11 cellular contexts compared by ENCODE assay signal in genomic region chr21:44815852-44816628, GRCh38. TPM values are rescaled to one million over a fixed set of nuclear protein-coding genes. Genes with fewer than 3 reads are reported as not detected.
DNase-seq lines count a peak whose midpoint lies in the region; ATAC-seq and TF ChIP-seq lines count a peak whose summit lies in the region.
"Had no signal": no experiment of that assay in that cellular context is flagged by ENCODE, and none has a peak within 500 bp of the region (broad histone marks: within the 10 kb centered on the region; RNA-seq: fewer than 3 reads in every experiment).

No MANE protein-coding gene starts in this region.

- POLR2A ChIA-PET in activated CD4-positive, alpha-beta T cell treated with anti-CD3 and anti-CD28 coated beads, Interleukin-2, amount 10 ng/mL, durations not matched to agents 7 days and 5 days (lab: Charles Lee), result no interaction called here
- POLR2A ChIA-PET in Panc1 (lab: Charles Lee), result no interaction called here

- H3K36me3 ChIP-seq in Panc1 (ENCODE audit: control insufficient read depth, insufficient read depth, low read length), result no peaks in the 10 kb centered on the region
- no peaks in the 10 kb centered on the region for H3K36me3 ChIP-seq in effector memory CD4-positive, alpha-beta T cell (ENCODE audit: control insufficient read depth, insufficient read depth, low read length)

- no peaks in the 10 kb centered on the region; the same call in 1 of the 2 replicates for H3K4me1 ChIP-seq in Panc1 (ENCODE audit: control insufficient read depth, insufficient read depth, low read length)
- peaks cover 14% of the 10 kb centered on the region for H3K4me1 ChIP-seq in effector memory CD4-positive, alpha-beta T cell (ENCODE audit: control insufficient read depth, insufficient read depth, low read length, poor library complexity, severe bottlenecking)

- H3K27me3 Mint-ChIP-seq in activated CD4-positive, alpha-beta T cell treated with anti-CD3 and anti-CD28 coated beads, Interleukin-2, amount 10 ng/mL, durations not matched to agents 7 days and 5 days, result no peaks in the 10 kb centered on the region
- peaks cover 5% of the 10 kb centered on the region for H3K27me3 Mint-ChIP-seq in endothelial cell (ENCODE audit: unreplicated experiment)

- H3K27ac ChIP-seq in Panc1 (ENCODE audit: low read length), result peak overlapping the region; percentile 7; the same call in 1 of the 2 replicates
- no peak overlapping the region for H3K27ac ChIP-seq in effector memory CD4-positive, alpha-beta T cell (ENCODE audit: insufficient read depth, low read length, poor library complexity, severe bottlenecking)
- H3K27ac ChIP-seq: neutrophil had no signal

- H3K36me3 Mint-ChIP-seq in activated CD4-positive, alpha-beta T cell treated with anti-CD3 and anti-CD28 coated beads, Interleukin-2, amount 10 ng/mL, durations not matched to agents 7 days and 5 days (ENCODE audit: low read depth), result peaks cover 7% of the 10 kb centered on the region
- H3K36me3 Mint-ChIP-seq in endothelial cell (ENCODE audit: low read depth, unreplicated experiment), result peaks cover 15% of the 10 kb centered on the region

- intact Hi-C loops in Panc1 (cut with micrococcal nuclease; ENCODE audit: unreplicated experiment), result no loop called here

- H3K27me3 ChIP-seq in Panc1 (ENCODE audit: control insufficient read depth, insufficient read depth, low read length), result no peaks in the 10 kb centered on the region
- no peaks in the 10 kb centered on the region for H3K27me3 ChIP-seq in effector memory CD4-positive, alpha-beta T cell (replicated peaks; ENCODE audit: control insufficient read depth, insufficient read depth, low read length, poor library complexity, severe bottlenecking)

- TSS peak; percentile 51 for BruUV-seq in Panc1 (replicated peaks; lab: Mats Ljungman, UMichigan)

- H3K4me1 Mint-ChIP-seq in activated CD4-positive, alpha-beta T cell treated with anti-CD3 and anti-CD28 coated beads, Interleukin-2, amount 10 ng/mL, durations not matched to agents 7 days and 5 days, result peaks cover 24% of the 10 kb centered on the region
- H3K4me1 Mint-ChIP-seq in endothelial cell (ENCODE audit: unreplicated experiment), result peaks cover 8% of the 10 kb centered on the region

- no peak for DNase-seq in activated CD4-positive, alpha-beta T cell treated with anti-CD3 and anti-CD28 coated beads, Interleukin-2, amount 10 ng/mL, durations not matched to agents 7 days and 5 days
- DNase-seq in activated CD4-positive, alpha-beta T cell treated with anti-CD3 and anti-CD28 coated beads, Interleukin-2, amount 50 U/mL, for 4 hours, result no peak
- no peak for DNase-seq in Panc1 (ENCODE audit: low read depth, low spot score)
- no peak for DNase-seq in endothelial cell (ENCODE audit: low spot score)
- peak; percentile 31 for DNase-seq in retina
- DNase-seq in effector memory CD4-positive, alpha-beta T cell, result no peak
- DNase-seq in HPDE6-E6E7 (ENCODE audit: extremely low spot score), result no peak
- DNase-seq: KBM-7, SW 1271 had no signal

- ATAC-seq in Panc1 (no peak), HG03521 (IDR thresholded peaks at IDR 0.05; ENCODE audit: unreplicated experiment) (no peak)

- no peak overlapping the region for H3K27ac Mint-ChIP-seq in activated CD4-positive, alpha-beta T cell treated with anti-CD3 and anti-CD28 coated beads, Interleukin-2, amount 10 ng/mL, durations not matched to agents 7 days and 5 days
- no peak overlapping the region for H3K27ac Mint-ChIP-seq in endothelial cell (ENCODE audit: unreplicated experiment)

- peaks cover 3% of the 10 kb centered on the region for H3K9me3 Mint-ChIP-seq in activated CD4-positive, alpha-beta T cell treated with anti-CD3 and anti-CD28 coated beads, Interleukin-2, amount 10 ng/mL, durations not matched to agents 7 days and 5 days
- H3K9me3 Mint-ChIP-seq in endothelial cell (ENCODE audit: unreplicated experiment), result peaks cover 7% of the 10 kb centered on the region

- peak overlapping the region; percentile 74 for H3K4me3 Mint-ChIP-seq in activated CD4-positive, alpha-beta T cell treated with anti-CD3 and anti-CD28 coated beads, Interleukin-2, amount 10 ng/mL, durations not matched to agents 7 days and 5 days
- peak overlapping the region; percentile 87 for H3K4me3 Mint-ChIP-seq in endothelial cell (ENCODE audit: unreplicated experiment)

- H3K9me3 ChIP-seq in Panc1 (ENCODE audit: control insufficient read depth, insufficient read depth, low read depth, low read length), result no peaks in the 10 kb centered on the region
- no peaks in the 10 kb centered on the region for H3K9me3 ChIP-seq in effector memory CD4-positive, alpha-beta T cell (ENCODE audit: control insufficient read depth, low read length)
- H3K9me3 ChIP-seq: neutrophil had no signal

- no peak for TF ChIP-seq CTCF in Panc1 (IDR thresholded peaks at IDR 0.05)
- no peak for TF ChIP-seq CTCF in endothelial cell (IDR thresholded peaks at IDR 0.05; ENCODE audit: unreplicated experiment)

- CTCF ChIA-PET in activated CD4-positive, alpha-beta T cell treated with anti-CD3 and anti-CD28 coated beads, Interleukin-2, amount 10 ng/mL, durations not matched to agents 7 days and 5 days (lab: Charles Lee), result interaction anchor here (1.2 kb wide), 2 partner anchors 14 to 16 kb away, joined by 3 to 4 read pairs; partner anchors contain the start of gene UBE2G2
- CTCF ChIA-PET in Panc1 (lab: Charles Lee), result no interaction called here

- no peak overlapping the region for H3K4me3 ChIP-seq in Panc1 (ENCODE audit: low read depth in 2 of 2, low read length in 2 of 2)
- H3K4me3 ChIP-seq in effector memory CD4-positive, alpha-beta T cell (ENCODE audit: insufficient read depth, low read depth, low read length, poor library complexity, severe bottlenecking), result no peak overlapping the region

- in situ Hi-C loops in Panc1 (cut with HindIII; ENCODE audit: low pct_unique_long_range_greater_than_20kb, low sequenced_read_pairs), result no loop called here

RNA-seq across cellular contexts. Expression of gene SUMO3, which starts 1.8 kb away (rescaled TPM):
- total RNA-seq in activated CD4-positive, alpha-beta T cell treated with anti-CD3 and anti-CD28 coated beads, Interleukin-2, amount 10 ng/mL, durations not matched to agents 7 days and 5 days, result 10 to 100 TPM; 91.1 to 97.9 TPM
- total RNA-seq in Panc1 (2021; ENCODE audit: unreplicated experiment) (41.4 TPM), endothelial cell (ENCODE audit: unreplicated experiment) (69.0 TPM)
- 55.8 TPM for polyA plus RNA-seq in Panc1 (2012; ENCODE audit: insufficient read length)

RNA-seq across cellular contexts. Expression of gene UBE2G2, which starts 14.4 kb away (rescaled TPM):
- total RNA-seq in activated CD4-positive, alpha-beta T cell treated with anti-CD3 and anti-CD28 coated beads, Interleukin-2, amount 10 ng/mL, durations not matched to agents 7 days and 5 days, result 100 to 1,000 TPM in 1 of 2 experiments, 10 to 100 TPM in 1; 95.8 to 103 TPM
- total RNA-seq in Panc1 (2021; ENCODE audit: unreplicated experiment) (77.4 TPM), endothelial cell (ENCODE audit: unreplicated experiment) (49.6 TPM)
- 69.4 TPM for polyA plus RNA-seq in Panc1 (2012; ENCODE audit: insufficient read length)

RNA-seq across cellular contexts. Expression of gene PTTG1IP, which starts 57.5 kb away (rescaled TPM):
- 10 to 100 TPM; 70.2 to 79.9 TPM for total RNA-seq in activated CD4-positive, alpha-beta T cell treated with anti-CD3 and anti-CD28 coated beads, Interleukin-2, amount 10 ng/mL, durations not matched to agents 7 days and 5 days
- total RNA-seq in Panc1 (2021; ENCODE audit: unreplicated experiment) (226 TPM), endothelial cell (ENCODE audit: unreplicated experiment) (223 TPM)
- 169 TPM for polyA plus RNA-seq in Panc1 (2012; ENCODE audit: insufficient read length)
